In genomic region chr10:43696909-43697499, GRCh38 we compare ENCODE assay signal across 24 cellular contexts.
"Had no signal": no experiment of that assay in that cellular context is flagged by ENCODE, and none has a peak within 500 bp of the region (broad histone marks: within the 10 kb centered on the region; RNA-seq: fewer than 3 reads in every experiment).

No MANE protein-coding gene starts in this region.

- H3K27ac ChIP-seq: PC-9, SK-N-MC had no signal

- ATAC-seq: activated T-helper 17 cell treated with anti-CD3 and anti-CD28 coated beads, Interleukin-2, amount 50 U/mL, for 72 hours; T-cell had no signal

- H3K4me3 ChIP-seq: PC-9, SK-N-MC had no signal

- DNase-seq: activated B cell treated with CpG ODN at 0.5 μM for 24 hours; activated CD4-positive, alpha-beta T cell treated with anti-CD3 and anti-CD28 coated beads for 1 hour; activated CD4-positive, alpha-beta T cell treated with anti-CD3 and anti-CD28 coated beads, Interleukin-2, amount 10 ng/mL, durations not matched to agents 24 days and 14 days; activated CD4-positive, alpha-beta T cell treated with anti-CD3 and anti-CD28 coated beads, Interleukin-2, amount 50 U/mL, for 48 hours; activated gamma-delta T cell; activated naive CD4-positive, alpha-beta T cell treated with anti-CD3 and anti-CD28 coated beads for 36 hours; activated T-cell treated with anti-CD3 and anti-CD28 coated beads for 4 hours; activated T-cell treated with anti-CD3 and anti-CD28 coated beads, Interleukin-2, amount 50 U/mL, for 48 hours; amygdala; Karpas-422; NCI-H1105 treated with DMSO at 0.1 percent for 48 hours; NCI-H1436 treated with DMSO at 0.1 percent for 48 hours; NCI-H187; NCI-H2171; NCI-H2227 treated with DMSO at 0.1 percent for 48 hours; NCI-H446 treated with DMSO at 0.1 percent for 48 hours; NCI-H526 treated with DMSO at 0.1 percent for 48 hours; NK-92 treated with Interleukin-12 subunit alpha and Interleukin-12 subunit beta, amount 100 ng/mL, for 24 hours; PC-9; T-cell; T-helper 2 cell; T1000 had no signal

- H3K4me2 ChIP-seq: PC-9 had no signal

- H2AFZ ChIP-seq: PC-9 had no signal
